10 cellular contexts compared by ENCODE assay signal in the genomic region with DNA sequence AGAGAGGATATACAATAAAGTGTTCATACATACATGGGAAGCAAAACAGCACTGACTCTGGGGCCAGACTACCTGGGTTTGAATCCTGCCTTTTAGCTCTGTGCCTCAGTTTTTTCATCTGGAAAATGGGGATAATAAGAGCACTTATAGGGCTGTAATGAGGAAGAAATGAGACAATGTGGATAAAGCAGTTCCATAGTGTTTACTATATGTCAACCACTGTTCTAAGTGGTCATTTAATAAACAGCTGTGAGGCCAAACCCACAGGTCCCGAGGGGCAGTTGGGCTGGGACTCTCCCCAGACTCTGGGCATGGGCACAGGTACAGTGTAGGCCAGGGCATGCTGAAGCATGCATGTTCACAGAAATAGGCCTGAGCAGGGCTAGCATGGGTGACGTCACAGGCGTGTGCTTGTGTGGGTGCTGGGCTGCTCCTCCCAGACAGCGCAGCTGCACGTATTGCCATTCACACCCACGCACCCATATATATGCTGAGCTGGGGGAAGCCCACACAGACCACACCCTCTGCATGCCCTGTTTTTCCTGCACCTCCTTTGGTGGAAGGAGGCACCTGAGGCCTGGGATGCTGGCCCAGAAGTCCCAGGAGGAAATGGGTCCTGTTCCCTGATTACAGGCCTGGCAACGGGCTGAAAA. TPM values are rescaled to one million over a fixed set of nuclear protein-coding genes. Genes with fewer than 3 reads are reported as not detected.
DNase-seq lines count a peak whose midpoint lies in the region; ATAC-seq and TF ChIP-seq lines count a peak whose summit lies in the region.
"Had no signal": no experiment of that assay in that cellular context is flagged by ENCODE, and none has a peak within 500 bp of the region (broad histone marks: within the 10 kb centered on the region; RNA-seq: fewer than 3 reads in every experiment).

No MANE protein-coding gene starts in this region.

- ATAC-seq in GM18870 (IDR thresholded peaks at IDR 0.05; ENCODE audit: unreplicated experiment): peak; percentile 46
- peak; percentile 37 for ATAC-seq in HG03108 (IDR thresholded peaks at IDR 0.05; ENCODE audit: unreplicated experiment)
- ATAC-seq in heart left ventricle: no peak

- no peak overlapping the region for H3K27ac ChIP-seq in heart left ventricle
- H3K27ac ChIP-seq: adrenal gland had no signal

- no peaks in the 10 kb centered on the region for H3K9me3 ChIP-seq in heart left ventricle
- H3K9me3 ChIP-seq: adrenal gland had no signal

- TF ChIP-seq CTCF in heart left ventricle (IDR thresholded peaks at IDR 0.05): no peak

- 85 to 89% (median 87%) methylated on average over 5 to 7 of the region's 7 CpGs for WGBS in heart left ventricle, 4 donors

- H3K36me3 ChIP-seq in heart left ventricle: no peaks in the 10 kb centered on the region
- H3K36me3 ChIP-seq: adrenal gland had no signal

- H3K4me1 ChIP-seq in heart left ventricle: peaks cover 0 to 21% (median 13%) of the 10 kb centered on the region in 12 donors

- DNase-seq in activated CD8-positive, alpha-beta memory T cell treated with anti-CD3 and anti-CD28 coated beads for 24 hours: peak; percentile 66
- DNase-seq in posterior cingulate gyrus (peak in 8 of 10 donors; percentile 38 to 93 (median 54)), NCI-H1105 treated with DMSO at 0.1 percent for 48 hours (lab: John Stamatoyannopoulos, UW) (no peak), 8988T (no peak), heart left ventricle (no peak)
- DNase-seq in NK-92 treated with Interleukin-12 subunit alpha and Interleukin-12 subunit beta, amount 100 ng/mL, for 24 hours (lab: John Stamatoyannopoulos, UW): no peak
- DNase-seq: naive B cell had no signal

- no peak for TF ChIP-seq POLR2A in heart left ventricle (IDR thresholded peaks at IDR 0.05)

- H3K4me3 ChIP-seq in heart left ventricle: no peak overlapping the region
- H3K4me3 ChIP-seq: adrenal gland had no signal

- intact Hi-C loops in posterior cingulate gyrus (cut with DNase I): no loop called here
- intact Hi-C loops in heart left ventricle (cut with DNase I): loop anchor here in 3 of 10 donors (2.0 to 10.0 kb wide), 5 partner anchors 39 to 281 kb away; partner anchors contain the start of gene LPIN3 (in 1 of the 3)

- H3K27me3 ChIP-seq in heart left ventricle: peaks cover 0 to 4% (median 0%) of the 10 kb centered on the region in 9 donors
- H3K27me3 ChIP-seq: adrenal gland had no signal

RNA-seq across cellular contexts. Expression of gene PLCG1, which starts 3.5 kb away (rescaled TPM):
- 10 to 100 TPM; 32.5 to 72.2 (median 55.9) TPM for total RNA-seq in heart left ventricle
- 10 to 100 TPM; 37.9 to 44.9 TPM for polyA plus RNA-seq in heart left ventricle

Comparison
In these comparisons a context has a peak if more than half of its experiments do, and no peak if none do; other contexts are left out.
1. ATAC-seq: peak in GM18870 (single experiment) and HG03108 (single experiment); none in heart left ventricle (0 of 4).
2. DNase-seq: peak in activated CD8-positive, alpha-beta memory T cell treated with anti-CD3 and anti-CD28 coated beads for 24 hours (single experiment) and posterior cingulate gyrus (8 of 10); none in NCI-H1105 treated with DMSO at 0.1 percent for 48 hours (single experiment), 8988T (single experiment), NK-92 treated with Interleukin-12 subunit alpha and Interleukin-12 subunit beta, amount 100 ng/mL, for 24 hours (single experiment) and heart left ventricle (0 of 5).